ENCODE assay signal across 26 cellular contexts in the genomic region with DNA sequence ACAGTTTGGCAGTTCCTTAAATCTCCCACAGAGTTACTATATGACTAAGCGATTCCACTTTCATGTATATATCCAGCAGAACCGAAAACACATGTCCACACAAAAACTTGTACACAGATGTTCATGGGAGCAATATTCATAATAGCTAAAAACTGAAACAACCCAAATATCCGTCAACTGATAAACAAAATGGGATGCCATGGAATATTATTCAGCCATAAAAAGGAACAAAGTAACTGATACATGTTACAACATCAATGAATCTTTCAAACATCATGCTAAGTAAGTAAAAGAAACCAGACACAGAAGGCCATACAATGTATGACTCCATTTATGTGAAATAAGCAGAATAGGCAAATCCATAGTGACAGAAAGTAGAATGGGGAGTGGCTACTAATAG.
"Had no signal": no experiment of that assay in that cellular context is flagged by ENCODE, and none has a peak within 500 bp of the region (broad histone marks: within the 10 kb centered on the region; RNA-seq: fewer than 3 reads in every experiment).

No MANE protein-coding gene starts in this region.

- H3K9me3 Mint-ChIP-seq: stimulated activated effector memory CD8-positive, alpha-beta T cell treated with anti-CD3 and anti-CD28 coated beads, Interleukin-12 subunit alpha, Interleukin-12 subunit beta, amount 100 ng/mL, for 72 hours had no signal

- DNase-seq: dorsolateral prefrontal cortex; effector CD8-positive, alpha-beta T cell; gastrocnemius medialis; heart right ventricle; hypothalamus; kidney glomerular epithelial cell; mesendoderm; naive B cell; occipital lobe; pancreas; right cardiac atrium; stimulated activated CD4-positive, alpha-beta T cell treated with anti-CD3 and anti-CD28 coated beads, Interleukin-4, amount 100 ng/mL, for 1 hour; stimulated activated CD8-positive, alpha-beta memory T cell treated with anti-CD3 and anti-CD28 coated beads, Interleukin-4, amount 100 ng/mL, for 48 hours; stimulated activated naive CD8-positive, alpha-beta T cell treated with anti-CD3 and anti-CD28 coated beads, Interleukin-15, Interleukin-2, amounts not matched to agents 100 U/mL and 50 U/mL, for 24 hours; thyroid gland; upper lobe of left lung; uterus had no signal

- H3K9me3 ChIP-seq: esophagus muscularis mucosa, gastrocnemius medialis, heart right ventricle, pancreas, suprapubic skin, thyroid gland, upper lobe of left lung, uterus had no signal

- FAIRE-seq: endometrium, islet of Langerhans, pancreas had no signal

- H3K4me3 Mint-ChIP-seq: nephron; stimulated activated effector memory CD8-positive, alpha-beta T cell treated with anti-CD3 and anti-CD28 coated beads, Interleukin-12 subunit alpha, Interleukin-12 subunit beta, amount 100 ng/mL, for 72 hours had no signal

- H3K27me3 Mint-ChIP-seq: naive B cell, progenitor cell of endocrine pancreas had no signal

- H3K36me3 ChIP-seq: pancreas, suprapubic skin, thyroid gland, uterus had no signal

- H3K27ac Mint-ChIP-seq: nephron; progenitor cell of endocrine pancreas; stimulated activated effector memory CD8-positive, alpha-beta T cell treated with anti-CD3 and anti-CD28 coated beads, Interleukin-12 subunit alpha, Interleukin-12 subunit beta, amount 100 ng/mL, for 72 hours had no signal

- H3K4me1 ChIP-seq: suprapubic skin, uterus had no signal

- ATAC-seq: gastrocnemius medialis; heart right ventricle; pancreas; right cardiac atrium; stimulated activated effector memory CD8-positive, alpha-beta T cell treated with anti-CD3 and anti-CD28 coated beads, Interleukin-12 subunit alpha, Interleukin-12 subunit beta, amount 100 ng/mL, for 72 hours; stimulated activated naive CD8-positive, alpha-beta T cell treated with anti-CD3 and anti-CD28 coated beads, Interleukin-15, Interleukin-2, amounts not matched to agents 100 U/mL and 50 U/mL, for 24 hours had no signal

- H3K27me3 ChIP-seq: dorsolateral prefrontal cortex, esophagus muscularis mucosa, gastrocnemius medialis, heart right ventricle, pancreas, suprapubic skin, thyroid gland, upper lobe of left lung, uterus had no signal

- H3K4me2 ChIP-seq: smooth muscle cell had no signal

- H3K27ac ChIP-seq: dorsolateral prefrontal cortex, epithelial cell of prostate, esophagus muscularis mucosa, gastrocnemius medialis, heart right ventricle, pancreas, suprapubic skin, thyroid gland, upper lobe of left lung, uterus had no signal

- H3K4me3 ChIP-seq: dorsolateral prefrontal cortex, esophagus muscularis mucosa, gastrocnemius medialis, heart right ventricle, pancreas, smooth muscle cell, suprapubic skin, thyroid gland, upper lobe of left lung, uterus had no signal
